ENCODE assay signal across 1 cellular context in genomic region chr7:36986429-36987362, GRCh38.
TF ChIP-seq lines count a peak whose summit lies in the region.

No MANE protein-coding gene starts in this region.

TF ChIP-seq in HepG2, 621 proteins besides CTCF, POLR2A, EP300 and RAD21 (continued from another document):
- TF ChIP-seq, protein P1, sequence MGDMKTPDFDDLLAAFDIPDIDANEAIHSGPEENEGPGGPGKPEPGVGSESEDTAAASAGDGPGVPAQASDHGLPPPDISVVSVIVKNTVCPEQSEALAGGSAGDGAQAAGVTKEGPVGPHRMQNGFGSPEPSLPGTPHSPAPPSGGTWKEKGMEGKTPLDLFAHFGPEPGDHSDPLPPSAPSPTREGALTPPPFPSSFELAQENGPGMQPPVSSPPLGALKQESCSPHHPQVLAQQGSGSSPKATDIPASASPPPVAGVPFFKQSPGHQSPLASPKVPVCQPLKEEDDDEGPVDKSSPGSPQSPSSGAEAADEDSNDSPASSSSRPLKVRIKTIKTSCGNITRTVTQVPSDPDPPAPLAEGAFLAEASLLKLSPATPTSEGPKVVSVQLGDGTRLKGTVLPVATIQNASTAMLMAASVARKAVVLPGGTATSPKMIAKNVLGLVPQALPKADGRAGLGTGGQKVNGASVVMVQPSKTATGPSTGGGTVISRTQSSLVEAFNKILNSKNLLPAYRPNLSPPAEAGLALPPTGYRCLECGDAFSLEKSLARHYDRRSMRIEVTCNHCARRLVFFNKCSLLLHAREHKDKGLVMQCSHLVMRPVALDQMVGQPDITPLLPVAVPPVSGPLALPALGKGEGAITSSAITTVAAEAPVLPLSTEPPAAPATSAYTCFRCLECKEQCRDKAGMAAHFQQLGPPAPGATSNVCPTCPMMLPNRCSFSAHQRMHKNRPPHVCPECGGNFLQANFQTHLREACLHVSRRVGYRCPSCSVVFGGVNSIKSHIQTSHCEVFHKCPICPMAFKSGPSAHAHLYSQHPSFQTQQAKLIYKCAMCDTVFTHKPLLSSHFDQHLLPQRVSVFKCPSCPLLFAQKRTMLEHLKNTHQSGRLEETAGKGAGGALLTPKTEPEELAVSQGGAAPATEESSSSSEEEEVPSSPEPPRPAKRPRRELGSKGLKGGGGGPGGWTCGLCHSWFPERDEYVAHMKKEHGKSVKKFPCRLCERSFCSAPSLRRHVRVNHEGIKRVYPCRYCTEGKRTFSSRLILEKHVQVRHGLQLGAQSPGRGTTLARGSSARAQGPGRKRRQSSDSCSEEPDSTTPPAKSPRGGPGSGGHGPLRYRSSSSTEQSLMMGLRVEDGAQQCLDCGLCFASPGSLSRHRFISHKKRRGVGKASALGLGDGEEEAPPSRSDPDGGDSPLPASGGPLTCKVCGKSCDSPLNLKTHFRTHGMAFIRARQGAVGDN (CRISPR knock-in tag; IDR thresholded peaks at IDR 0.05), result no peak
TF ChIP-seq in HepG2: peak in this region for 21.
